ENCODE assay signal across 11 cellular contexts in the genomic region with DNA sequence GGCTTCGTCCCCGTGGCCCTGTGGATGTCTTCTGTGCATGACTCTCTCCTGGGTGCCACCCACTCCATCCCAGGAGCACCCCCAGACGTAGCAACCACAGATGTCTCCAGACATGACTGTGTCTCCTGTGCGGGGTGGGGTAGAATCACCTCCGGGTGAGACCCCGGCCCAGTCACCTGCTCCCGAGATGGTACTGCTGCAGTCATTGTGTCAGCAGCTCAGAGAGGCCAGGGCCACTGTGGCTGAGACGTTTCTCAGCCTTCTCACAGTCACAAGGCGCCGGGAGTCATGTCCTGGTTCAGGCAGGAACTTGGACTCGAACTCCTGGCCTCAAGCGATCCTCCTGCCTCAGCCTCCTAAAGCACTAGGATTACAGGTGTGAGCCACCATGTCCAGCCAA. TPM values are rescaled to one million over a fixed set of nuclear protein-coding genes. Genes with fewer than 3 reads are reported as not detected.
"Had no signal": no experiment of that assay in that cellular context is flagged by ENCODE, and none has a peak within 500 bp of the region (broad histone marks: within the 10 kb centered on the region; RNA-seq: fewer than 3 reads in every experiment).

No MANE protein-coding gene starts in this region.

- DNase-seq: H9, HCEC 1CT, IMR-90, KG1 had no signal

- H3K4me3 Mint-ChIP-seq: GM23338, H9 had no signal

- FAIRE-seq: H1, H54, HepG2, K562 had no signal

- H3K27ac ChIP-seq: HL-60 had no signal

- H3K4me3 ChIP-seq: GM23338, K562 had no signal

- H3K27ac Mint-ChIP-seq: GM23338 had no signal

- H3K4me1 Mint-ChIP-seq: GM23338, H9 had no signal

- ATAC-seq: GM23338, HepG2, K562 had no signal

- H3K9me3 Mint-ChIP-seq: GM23338, H9 had no signal

RNA-seq across cellular contexts. Expression of a gene that starts 22.1 kb away (rescaled TPM):
- total RNA-seq: HT1080, IMR-90 had no signal

RNA-seq across cellular contexts. Expression of a gene that starts 23.8 kb away (rescaled TPM):
- total RNA-seq: H1, H9, IMR-90 had no signal
- polyA plus RNA-seq: GM23338, H1, IMR-90, K562 had no signal
